In genomic region chr19:43455321-43456113, GRCh38 we compare ENCODE assay signal across 1 cellular context.
TF ChIP-seq lines count a peak whose summit lies in the region.

No MANE protein-coding gene starts in this region.

TF ChIP-seq in SK-N-SH, 30 proteins besides CTCF, POLR2A, EP300 and RAD21 (continued from another document):
- no peak for TF ChIP-seq REST (IDR thresholded peaks at IDR 0.05; ENCODE audit: low read depth, low read length)
- TF ChIP-seq GATA2 (CRISPR knock-in tag; IDR thresholded peaks at IDR 0.05) = no peak
- TF ChIP-seq TCF12 (IDR thresholded peaks at IDR 0.05) = no peak
- TF ChIP-seq GABPA (IDR thresholded peaks at IDR 0.05; ENCODE audit: low read depth) = no peak
- no peak for TF ChIP-seq FOXM1 (IDR thresholded peaks at IDR 0.05; ENCODE audit: low read depth)
- TF ChIP-seq POLR2AphosphoS5 (IDR thresholded peaks at IDR 0.05; ENCODE audit: low read depth, low read length) = no peak
